ENCODE assay signal across 11 cellular contexts in the genomic region with DNA sequence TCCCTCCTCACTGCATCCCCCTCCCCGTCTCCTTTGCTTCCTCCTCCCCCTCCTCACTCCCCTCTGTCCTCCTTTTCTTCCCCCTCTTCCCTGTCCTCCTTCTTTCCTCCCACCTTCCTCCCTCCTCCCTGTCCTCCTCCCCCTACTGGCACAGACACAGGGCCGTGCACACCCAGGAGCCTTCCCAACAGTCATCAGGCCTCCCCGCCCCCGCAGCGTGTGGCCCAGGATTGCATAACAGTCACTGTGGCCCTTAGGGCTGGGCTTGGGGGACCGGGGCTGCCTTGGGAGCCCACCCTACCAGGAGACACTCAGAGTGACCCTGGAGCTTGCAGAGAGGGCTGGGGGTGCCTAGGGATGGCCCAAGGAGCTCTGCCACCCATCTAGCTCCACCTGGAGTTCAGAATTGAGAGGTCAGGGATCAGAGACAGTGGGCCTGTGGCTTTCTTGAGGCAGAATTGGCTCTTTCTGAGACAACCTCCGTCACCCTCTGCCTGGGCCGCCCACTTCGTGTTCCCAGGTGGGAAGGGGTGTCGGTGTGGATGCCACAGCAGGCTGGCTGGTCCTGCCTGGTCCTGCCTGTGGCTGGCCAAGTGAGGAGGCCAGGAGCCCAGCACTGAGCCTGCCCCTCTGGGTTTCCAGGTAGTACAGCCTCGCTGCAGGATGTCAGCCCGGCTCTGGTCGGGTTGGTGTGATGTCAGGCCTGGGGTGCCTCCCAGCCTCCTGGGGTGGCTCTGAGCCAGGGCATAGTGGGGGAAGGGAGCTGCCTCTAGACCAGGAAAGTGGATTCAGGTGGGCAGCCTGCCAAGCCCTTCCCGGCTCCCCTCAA. TPM values are rescaled to one million over a fixed set of nuclear protein-coding genes. Genes with fewer than 3 reads are reported as not detected.
DNase-seq lines count a peak whose midpoint lies in the region; ATAC-seq and TF ChIP-seq lines count a peak whose summit lies in the region.
"Had no signal": no experiment of that assay in that cellular context is flagged by ENCODE, and none has a peak within 500 bp of the region (broad histone marks: within the 10 kb centered on the region; RNA-seq: fewer than 3 reads in every experiment).

No MANE protein-coding gene starts in this region.

- H3K27ac ChIP-seq in brain microvascular endothelial cell = no peak overlapping the region

- H3K4me1 ChIP-seq in mononuclear cell (ENCODE audit: insufficient read depth, low read length) = peaks cover 53% of the 10 kb centered on the region
- no peaks in the 10 kb centered on the region for H3K4me1 ChIP-seq in BE2C
- H3K4me1 ChIP-seq: body of pancreas had no signal

- H3K27me3 ChIP-seq in GM06990 (replicated peaks; ENCODE audit: control insufficient read depth, insufficient read depth, low read length) (no peaks in the 10 kb centered on the region), mononuclear cell (ENCODE audit: insufficient read depth, low read length) (no peaks in the 10 kb centered on the region), BE2C (no peaks in the 10 kb centered on the region), brain microvascular endothelial cell (replicated peaks) (no peaks in the 10 kb centered on the region)
- H3K27me3 ChIP-seq: body of pancreas had no signal

- H3K27ac Mint-ChIP-seq in activated B cell treated with CpG ODN at 0.5 μM for 24 hours = no peak overlapping the region
- H3K27ac Mint-ChIP-seq in naive thymus-derived CD8-positive, alpha-beta T cell = peak overlapping the region in 1 of 10 donors; percentile 84

- H3K36me3 ChIP-seq in GM06990 (ENCODE audit: control insufficient read depth, insufficient read depth, low read length) (peaks cover 8% of the 10 kb centered on the region), BE2C (no peaks in the 10 kb centered on the region), brain microvascular endothelial cell (replicated peaks) (no peaks in the 10 kb centered on the region)

- H3K36me3 Mint-ChIP-seq in activated B cell treated with CpG ODN at 0.5 μM for 24 hours (ENCODE audit: low read depth) = peaks cover 48% of the 10 kb centered on the region
- no peaks in the 10 kb centered on the region for H3K36me3 Mint-ChIP-seq in naive thymus-derived CD8-positive, alpha-beta T cell

- intact Hi-C loops in activated B cell treated with CpG ODN at 0.5 μM for 24 hours (cut with micrococcal nuclease) = loop anchor here (5.0 kb wide), 1 partner anchor 176 kb away; the partner anchor contains the start of gene CELF1

- POLR2A ChIA-PET in activated B cell treated with CpG ODN at 0.5 μM for 24 hours (lab: Charles Lee) = interaction anchor here (1.0 to 3.9 kb wide), 4 partner anchors 17 to 31 kb away, joined by 5 to 106 read pairs (median 24); partner anchors contain the start of gene SLC39A13
- POLR2A ChIA-PET in naive thymus-derived CD8-positive, alpha-beta T cell (lab: Charles Lee) = interaction anchor here (0.6 to 1.5 kb wide), 5 partner anchors 17 to 33 kb away, joined by 3 to 4 read pairs (median 3); no protein-coding TSS in a partner anchor

- in situ Hi-C loops in brain microvascular endothelial cell (cut with HindIII; ENCODE audit: low pct_ligation_motif_present, low sequenced_read_pairs) = no loop called here

- peak; percentile 51 for DNase-seq in GM06990 (ENCODE audit: extremely low read depth, insufficient read length)
- DNase-seq in activated B cell treated with CpG ODN at 0.5 μM for 24 hours = peak; percentile 32
- no peak for DNase-seq in BE2C
- DNase-seq in pons (ENCODE audit: low spot score) = no peak
- DNase-seq in brain microvascular endothelial cell = no peak
- DNase-seq in naive thymus-derived CD8-positive, alpha-beta T cell = no peak

- no peaks in the 10 kb centered on the region for H3K9me3 ChIP-seq in mononuclear cell (ENCODE audit: low read depth, low read length)
- H3K9me3 ChIP-seq in BE2C = no peaks in the 10 kb centered on the region
- H3K9me3 ChIP-seq: body of pancreas had no signal

- ATAC-seq in HG03045 (IDR thresholded peaks at IDR 0.05; ENCODE audit: unreplicated experiment) (peak; percentile 25), activated B cell treated with CpG ODN at 0.5 μM for 24 hours (ENCODE audit: low read depth) (peak; percentile 16)
- no peak for ATAC-seq in naive thymus-derived CD8-positive, alpha-beta T cell
- ATAC-seq: body of pancreas had no signal

- no peaks in the 10 kb centered on the region for H3K27me3 Mint-ChIP-seq in activated B cell treated with CpG ODN at 0.5 μM for 24 hours
- no peaks in the 10 kb centered on the region for H3K27me3 Mint-ChIP-seq in naive thymus-derived CD8-positive, alpha-beta T cell

- H3K4me1 Mint-ChIP-seq in activated B cell treated with CpG ODN at 0.5 μM for 24 hours = peaks cover 49% of the 10 kb centered on the region
- H3K4me1 Mint-ChIP-seq in naive thymus-derived CD8-positive, alpha-beta T cell = peaks cover 0 to 18% (median 3%) of the 10 kb centered on the region in 4 donors

- peak overlapping the region; percentile 94 for H3K4me3 Mint-ChIP-seq in activated B cell treated with CpG ODN at 0.5 μM for 24 hours
- H3K4me3 Mint-ChIP-seq in naive thymus-derived CD8-positive, alpha-beta T cell = peak overlapping the region in 1 of 10 donors; percentile 79

- no peaks in the 10 kb centered on the region for H3K9me3 Mint-ChIP-seq in activated B cell treated with CpG ODN at 0.5 μM for 24 hours
- no peaks in the 10 kb centered on the region for H3K9me3 Mint-ChIP-seq in naive thymus-derived CD8-positive, alpha-beta T cell

- CTCF ChIA-PET in activated B cell treated with CpG ODN at 0.5 μM for 24 hours (lab: Charles Lee) = interaction anchor here (1.0 to 1.7 kb wide), 2 partner anchors 26 to 35 kb away, joined by 3 to 11 read pairs; no protein-coding TSS in a partner anchor

- H3K4me3 ChIP-seq in GM06990 (replicated peaks; ENCODE audit: low read depth, low read length) = peak overlapping the region; percentile 82
- H3K4me3 ChIP-seq in mononuclear cell (ENCODE audit: low read length) = peak overlapping the region; percentile 85
- H3K4me3 ChIP-seq in BE2C (ENCODE audit: low read depth, low read length) = no peak overlapping the region
- H3K4me3 ChIP-seq in brain microvascular endothelial cell (ENCODE audit: low read depth, low read length) = no peak overlapping the region
- H3K4me3 ChIP-seq: body of pancreas had no signal

- TF ChIP-seq CTCF in GM06990 (IDR thresholded peaks at IDR 0.05; ENCODE audit: insufficient read depth, low read length, poor library complexity, severe bottlenecking) (no peak), activated B cell treated with CpG ODN at 0.5 μM for 24 hours (IDR thresholded peaks at IDR 0.05) (no peak), BE2C (IDR thresholded peaks at IDR 0.05; ENCODE audit: low read depth, low read length) (no peak), brain microvascular endothelial cell (IDR thresholded peaks at IDR 0.05; ENCODE audit: low read depth, low read length, missing control alignments) (no peak)

RNA-seq across cellular contexts. Expression of gene SPI1, which starts 1.6 kb away (rescaled TPM):
- 63.9 and 68.8 TPM in 2 replicates for total RNA-seq in activated B cell treated with CpG ODN at 0.5 μM for 24 hours
- 202 TPM for total RNA-seq in mononuclear cell
- 0.63 TPM for polyA plus RNA-seq in BE2C (2012; ENCODE audit: insufficient read depth, insufficient read length, low read depth)
- total RNA-seq in naive thymus-derived CD8-positive, alpha-beta T cell = 1 to 10 TPM; 3.4 to 4.7 TPM
- not detected for polyA plus RNA-seq in naive thymus-derived CD8-positive, alpha-beta T cell
- total RNA-seq: Daoy; T-helper 1 cell treated with Interleukin-12 subunit alpha and Interleukin-12 subunit beta and Interleukin-4 antibody, amounts not matched to agents 30 ng/mL and 1 ng/mL, for 36 hours had no signal

RNA-seq across cellular contexts. Expression of gene MYBPC3, which starts 24.3 kb away (rescaled TPM):
- 0.46 and 0.69 TPM in 2 replicates for total RNA-seq in activated B cell treated with CpG ODN at 0.5 μM for 24 hours
- total RNA-seq in mononuclear cell = 0.21 TPM
- 0.20 TPM for polyA plus RNA-seq in BE2C (2012; ENCODE audit: insufficient read depth, insufficient read length, low read depth)
- under 1 TPM in 1 of 2 experiments, not detected in 1; 0.16 TPM for total RNA-seq in naive thymus-derived CD8-positive, alpha-beta T cell
- not detected for polyA plus RNA-seq in naive thymus-derived CD8-positive, alpha-beta T cell
- total RNA-seq: body of pancreas; Daoy; T-helper 1 cell treated with Interleukin-12 subunit alpha and Interleukin-12 subunit beta and Interleukin-4 antibody, amounts not matched to agents 30 ng/mL and 1 ng/mL, for 36 hours had no signal

RNA-seq across cellular contexts. Expression of gene SLC39A13, which starts 31.6 kb away (rescaled TPM):
- total RNA-seq in activated B cell treated with CpG ODN at 0.5 μM for 24 hours = 27.5 and 28.2 TPM in 2 replicates
- 13.4 TPM for total RNA-seq in mononuclear cell
- 41.0 TPM for polyA plus RNA-seq in BE2C (2012; ENCODE audit: insufficient read depth, insufficient read length, low read depth)
- 10 to 100 TPM; 63.2 to 63.9 TPM for total RNA-seq in naive thymus-derived CD8-positive, alpha-beta T cell
- 10 to 100 TPM; 23.8 to 41.9 (median 24.4) TPM for polyA plus RNA-seq in naive thymus-derived CD8-positive, alpha-beta T cell

RNA-seq across cellular contexts. Expression of gene PSMC3, which starts 49.5 kb away (rescaled TPM):
- total RNA-seq in activated B cell treated with CpG ODN at 0.5 μM for 24 hours (101 and 126 TPM in 2 replicates), mononuclear cell (48.7 TPM)
- polyA plus RNA-seq in BE2C (2012; ENCODE audit: insufficient read depth, insufficient read length, low read depth) = 230 TPM
- 10 to 100 TPM; 58.4 to 60.0 TPM for total RNA-seq in naive thymus-derived CD8-positive, alpha-beta T cell
- polyA plus RNA-seq in naive thymus-derived CD8-positive, alpha-beta T cell = 100 to 1,000 TPM in 1 of 3 donors, 10 to 100 TPM in 2; 91.5 to 106 (median 94.0) TPM

Comparison
In these comparisons a context has a peak if more than half of its experiments do, and no peak if none do; other contexts are left out.
1. DNase-seq: peak in GM06990 (single experiment) and activated B cell treated with CpG ODN at 0.5 μM for 24 hours (single experiment); none in BE2C (single experiment), pons (single experiment), brain microvascular endothelial cell (single experiment) and naive thymus-derived CD8-positive, alpha-beta T cell (0 of 10).
2. H3K4me3 ChIP-seq: peak in GM06990 (single experiment) and mononuclear cell (single experiment); none in BE2C (single experiment) and brain microvascular endothelial cell (single experiment).
3. ATAC-seq: peak in HG03045 (single experiment) and activated B cell treated with CpG ODN at 0.5 μM for 24 hours (single experiment); none in naive thymus-derived CD8-positive, alpha-beta T cell (0 of 2).
4. RNA of gene SPI1, which starts 1.6 kb away (total RNA-seq): 202 TPM in mononuclear cell (single experiment) and 63.9 to 68.8 TPM in activated B cell treated with CpG ODN at 0.5 μM for 24 hours; 3.4 to 4.7 TPM in naive thymus-derived CD8-positive, alpha-beta T cell; every median in the first group is over 10 times any median in the second.